In genomic region chr16:11234884-11235702, GRCh38 we compare ENCODE assay signal across 1 cellular context.
TF ChIP-seq lines count a peak whose summit lies in the region.

No MANE protein-coding gene starts in this region.

TF ChIP-seq in H1, 55 proteins besides CTCF, POLR2A, EP300 and RAD21:
- TF ChIP-seq EZH2 (IDR thresholded peaks at IDR 0.05; ENCODE audit: low read depth, low read length, severe bottlenecking) (no peak), EGR1 (IDR thresholded peaks at IDR 0.05; ENCODE audit: borderline replicate concordance, low read depth, low read length) (no peak), SAP30 (IDR thresholded peaks at IDR 0.05; ENCODE audit: insufficient read depth, insufficient replicate concordance, low read length) (no peak), SIX5 (IDR thresholded peaks at IDR 0.05; ENCODE audit: low read depth, low read length) (no peak), NANOG (IDR thresholded peaks at IDR 0.05; ENCODE audit: insufficient read depth, low read depth, low read length, poor library complexity, severe bottlenecking) (no peak), SP2 (IDR thresholded peaks at IDR 0.05; ENCODE audit: low read length) (no peak), ATF2 (IDR thresholded peaks at IDR 0.05; ENCODE audit: low read length) (no peak), HDAC6 (IDR thresholded peaks at IDR 0.05; ENCODE audit: low read depth, low read length) (no peak), SUZ12 (IDR thresholded peaks at IDR 0.05; ENCODE audit: low read length) (no peak), TBP (IDR thresholded peaks at IDR 0.05; ENCODE audit: low read depth, low read length) (no peak), MAFK (IDR thresholded peaks at IDR 0.05; ENCODE audit: low read depth, low read length) (no peak)
- TF ChIP-seq, protein P1, sequence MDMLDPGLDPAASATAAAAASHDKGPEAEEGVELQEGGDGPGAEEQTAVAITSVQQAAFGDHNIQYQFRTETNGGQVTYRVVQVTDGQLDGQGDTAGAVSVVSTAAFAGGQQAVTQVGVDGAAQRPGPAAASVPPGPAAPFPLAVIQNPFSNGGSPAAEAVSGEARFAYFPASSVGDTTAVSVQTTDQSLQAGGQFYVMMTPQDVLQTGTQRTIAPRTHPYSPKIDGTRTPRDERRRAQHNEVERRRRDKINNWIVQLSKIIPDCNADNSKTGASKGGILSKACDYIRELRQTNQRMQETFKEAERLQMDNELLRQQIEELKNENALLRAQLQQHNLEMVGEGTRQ (IDR thresholded peaks at IDR 0.05; ENCODE audit: low read length): no peak
